32 cellular contexts compared by ENCODE assay signal in the genomic region with DNA sequence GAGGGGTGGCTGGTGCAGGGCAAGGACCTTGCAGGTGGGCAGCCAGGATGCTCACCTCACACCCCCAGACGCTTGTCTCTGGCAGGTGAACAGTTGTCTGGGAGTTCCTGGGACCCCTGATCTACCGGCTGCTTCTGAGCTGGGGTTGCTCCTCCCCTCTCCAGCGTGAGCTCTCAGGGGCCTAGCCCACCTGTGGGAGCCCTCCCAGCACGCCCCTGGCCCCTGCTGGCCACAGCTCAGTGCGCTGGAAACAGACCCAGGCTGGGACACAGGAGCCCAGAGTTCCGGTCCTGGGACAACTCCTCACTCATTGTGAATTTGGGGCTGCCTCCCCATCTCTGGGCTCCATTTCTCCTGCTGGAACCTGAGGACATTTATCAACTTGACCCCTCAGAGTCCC.
"Had no signal": no experiment of that assay in that cellular context is flagged by ENCODE, and none has a peak within 500 bp of the region (broad histone marks: within the 10 kb centered on the region; RNA-seq: fewer than 3 reads in every experiment).

No MANE protein-coding gene starts in this region.

- H3K27ac Mint-ChIP-seq: activated CD4-positive, alpha-beta memory T cell treated with anti-CD3 and anti-CD28 coated beads for 36 hours; activated CD4-positive, alpha-beta T cell treated with anti-CD3 and anti-CD28 coated beads, Interleukin-2, amount 10 ng/mL, durations not matched to agents 24 days and 14 days; activated T-helper 17 cell treated with anti-CD3 and anti-CD28 coated beads, Interleukin-2, amount 50 U/mL, for 72 hours; endodermal cell; immature natural killer cell; stimulated activated effector memory CD8-positive, alpha-beta T cell treated with anti-CD3 and anti-CD28 coated beads, Interleukin-12 subunit alpha, Interleukin-12 subunit beta, amount 100 ng/mL, for 72 hours; stimulated activated naive CD8-positive, alpha-beta T cell treated with anti-CD3 and anti-CD28 coated beads, Interleukin-15, Interleukin-2, amounts not matched to agents 100 ng/mL and 50 ng/mL, for 24 hours had no signal

- H3K27ac ChIP-seq: brain microvascular endothelial cell, pancreas, prostate gland, skin epidermis, tibial artery, upper lobe of right lung had no signal

- H3K36me3 Mint-ChIP-seq: activated CD4-positive, alpha-beta memory T cell treated with anti-CD3 and anti-CD28 coated beads for 36 hours; immature natural killer cell; stimulated activated effector memory CD8-positive, alpha-beta T cell treated with anti-CD3 and anti-CD28 coated beads, Interleukin-12 subunit alpha, Interleukin-12 subunit beta, amount 100 ng/mL, for 72 hours had no signal

- H3K4me3 Mint-ChIP-seq: activated CD4-positive, alpha-beta memory T cell treated with anti-CD3 and anti-CD28 coated beads for 36 hours; activated CD4-positive, alpha-beta T cell treated with anti-CD3 and anti-CD28 coated beads, Interleukin-2, amount 10 ng/mL, durations not matched to agents 24 days and 14 days; activated T-cell treated with anti-CD3 and anti-CD28 coated beads, Interleukin-2, amount 50 U/mL, for 4 hours; activated T-helper 17 cell treated with anti-CD3 and anti-CD28 coated beads, Interleukin-2, amount 50 U/mL, for 72 hours; endodermal cell; immature natural killer cell; stimulated activated effector memory CD8-positive, alpha-beta T cell treated with anti-CD3 and anti-CD28 coated beads, Interleukin-12 subunit alpha, Interleukin-12 subunit beta, amount 100 ng/mL, for 72 hours; stimulated activated naive CD8-positive, alpha-beta T cell treated with anti-CD3 and anti-CD28 coated beads, Interleukin-15, Interleukin-2, amounts not matched to agents 100 ng/mL and 50 ng/mL, for 24 hours had no signal

- H3K9me3 Mint-ChIP-seq: activated CD4-positive, alpha-beta memory T cell treated with anti-CD3 and anti-CD28 coated beads for 36 hours; activated CD4-positive, alpha-beta T cell treated with anti-CD3 and anti-CD28 coated beads, Interleukin-2, amount 10 ng/mL, durations not matched to agents 24 days and 14 days; activated T-cell treated with anti-CD3 and anti-CD28 coated beads, Interleukin-2, amount 50 U/mL, for 4 hours; activated T-helper 17 cell treated with anti-CD3 and anti-CD28 coated beads, Interleukin-2, amount 50 U/mL, for 72 hours; endodermal cell; immature natural killer cell; nephron; stimulated activated effector memory CD8-positive, alpha-beta T cell treated with anti-CD3 and anti-CD28 coated beads, Interleukin-12 subunit alpha, Interleukin-12 subunit beta, amount 100 ng/mL, for 72 hours; stimulated activated naive CD8-positive, alpha-beta T cell treated with anti-CD3 and anti-CD28 coated beads, Interleukin-15, Interleukin-2, amounts not matched to agents 100 ng/mL and 50 ng/mL, for 24 hours had no signal

- ATAC-seq: activated T-cell treated with anti-CD3 and anti-CD28 coated beads, Interleukin-2, amount 50 U/mL, for 4 hours; activated T-helper 17 cell treated with anti-CD3 and anti-CD28 coated beads, Interleukin-2, amount 50 U/mL, for 72 hours; esophagus mucosa; mucosa of descending colon; pancreas; sciatic nerve; stimulated activated effector memory CD8-positive, alpha-beta T cell treated with anti-CD3 and anti-CD28 coated beads, Interleukin-12 subunit alpha, Interleukin-12 subunit beta, amount 100 ng/mL, for 72 hours; upper lobe of right lung had no signal

- DNase-seq: activated CD4-positive, alpha-beta memory T cell treated with anti-CD3 and anti-CD28 coated beads for 36 hours; activated CD4-positive, alpha-beta T cell treated with anti-CD3 and anti-CD28 coated beads, Interleukin-2, amount 10 ng/mL, durations not matched to agents 24 days and 14 days; activated CD4-positive, CD25-positive, alpha-beta regulatory T cell treated with anti-CD3 and anti-CD28 coated beads, Interleukin-2, amount 50 U/mL, for 72 hours; activated CD8-positive, alpha-beta memory T cell treated with anti-CD3 and anti-CD28 coated beads, Interleukin-2, amount 50 U/mL, for 4 hours; activated gamma-delta T cell treated with Interleukin-2 at 50 U/mL for 16 hours; activated naive CD4-positive, alpha-beta T cell treated with anti-CD3 and anti-CD28 coated beads, Interleukin-2, amount 50 U/mL, for 16 hours; activated T-cell treated with anti-CD3 and anti-CD28 coated beads, Interleukin-2, amount 50 U/mL, for 4 hours; amniotic stem cell; brain microvascular endothelial cell; cortex of kidney; endodermal cell; foreskin fibroblast; hippocampal formation; immature natural killer cell; kidney; mucosa of descending colon; pancreas; retina; stimulated activated CD4-positive, alpha-beta T cell treated with anti-CD3 and anti-CD28 coated beads, Interleukin-12 subunit alpha, Interleukin-12 subunit beta, amount 100 ng/mL, for 4 hours; stimulated activated CD4-positive, alpha-beta T cell treated with anti-CD3 and anti-CD28 coated beads, Interleukin-4, amount 100 ng/mL, for 24 hours; T-helper 2 cell; tibial artery; upper lobe of right lung had no signal

- H3K4me1 Mint-ChIP-seq: activated CD4-positive, alpha-beta T cell treated with anti-CD3 and anti-CD28 coated beads, Interleukin-2, amount 10 ng/mL, durations not matched to agents 24 days and 14 days; activated T-helper 17 cell treated with anti-CD3 and anti-CD28 coated beads, Interleukin-2, amount 50 U/mL, for 72 hours had no signal

- FAIRE-seq: astrocyte, kidney, pancreas had no signal
